9 cellular contexts compared by ENCODE assay signal in the genomic region with DNA sequence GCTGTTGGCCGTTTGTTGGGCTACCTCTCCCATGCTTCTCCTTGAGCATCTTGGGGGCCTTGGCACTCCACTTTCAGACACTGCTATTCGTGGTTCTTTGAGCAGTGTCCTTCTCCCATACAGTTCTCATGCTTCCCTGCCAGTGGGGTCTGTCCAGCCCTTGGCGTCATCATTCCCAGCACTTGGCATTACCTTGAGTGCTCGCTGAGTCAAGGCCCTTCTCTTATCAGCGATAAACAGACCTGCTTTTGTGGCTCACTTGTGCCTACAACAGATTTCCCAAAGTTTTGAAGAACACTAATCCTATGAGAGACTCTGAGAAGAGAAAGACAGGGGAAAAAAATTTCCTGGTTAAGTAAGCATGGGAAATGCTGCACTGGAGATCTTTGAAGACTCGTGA.
"Had no signal": no experiment of that assay in that cellular context is flagged by ENCODE, and none has a peak within 500 bp of the region (broad histone marks: within the 10 kb centered on the region; RNA-seq: fewer than 3 reads in every experiment).

No MANE protein-coding gene starts in this region.

- H3K4me2 ChIP-seq: GM23338 had no signal

- H3K27ac ChIP-seq: HL-60 had no signal

- DNase-seq: H9, HCEC 1CT, IMR-90, KBM-7 had no signal

- ATAC-seq: GM23338 had no signal

- FAIRE-seq: H1, H54, HTR-8/SVneo had no signal

- H3K4me3 Mint-ChIP-seq: GM23338, H9 had no signal

- H3K27ac Mint-ChIP-seq: GM23338, H9 had no signal

- H3K4me3 ChIP-seq: GM23338 had no signal

- H2AFZ ChIP-seq: GM23338 had no signal
